ENCODE assay signal across 1 cellular context in the genomic region with DNA sequence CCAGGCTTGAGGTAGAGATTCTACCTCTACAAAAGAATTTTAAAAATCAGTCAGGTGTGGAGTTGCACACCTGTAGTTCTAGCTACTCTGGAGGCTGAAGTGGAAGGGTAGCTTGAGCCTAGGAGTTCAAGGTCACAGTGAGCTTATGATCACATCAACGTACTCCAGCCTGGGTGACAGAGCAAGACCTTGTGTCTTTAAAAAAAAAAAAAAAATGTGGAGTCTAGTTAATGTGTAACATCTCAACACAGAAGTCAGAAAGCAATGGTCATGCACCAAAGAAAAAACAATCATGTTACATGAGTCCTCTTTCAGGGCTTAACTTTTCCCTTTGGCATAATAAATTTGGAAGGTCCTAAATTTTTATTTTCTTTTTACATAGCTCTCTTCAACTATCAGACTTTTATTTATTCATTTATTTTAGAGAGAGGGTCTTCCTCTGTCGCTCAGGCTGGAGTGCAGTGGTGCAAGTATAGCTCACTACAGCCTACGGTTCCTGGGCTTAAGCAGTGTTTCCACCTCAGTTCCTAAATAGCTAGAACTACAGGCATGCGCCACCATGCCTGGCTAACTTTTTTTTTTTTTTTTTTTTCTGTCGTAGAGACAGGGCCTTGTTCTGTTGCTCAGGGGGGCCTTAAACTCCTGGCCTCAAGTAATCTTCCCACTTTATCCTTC.
TF ChIP-seq lines count a peak whose summit lies in the region.

No MANE protein-coding gene starts in this region.

TF ChIP-seq in HepG2, 621 proteins besides CTCF, POLR2A, EP300 and RAD21 (continues in another document):
- TF ChIP-seq SPEN (CRISPR knock-in tag; IDR thresholded peaks at IDR 0.05; ENCODE audit: low read depth) = peak; percentile 36; the same call in 1 of the 2 replicates
- TF ChIP-seq, protein P1, sequence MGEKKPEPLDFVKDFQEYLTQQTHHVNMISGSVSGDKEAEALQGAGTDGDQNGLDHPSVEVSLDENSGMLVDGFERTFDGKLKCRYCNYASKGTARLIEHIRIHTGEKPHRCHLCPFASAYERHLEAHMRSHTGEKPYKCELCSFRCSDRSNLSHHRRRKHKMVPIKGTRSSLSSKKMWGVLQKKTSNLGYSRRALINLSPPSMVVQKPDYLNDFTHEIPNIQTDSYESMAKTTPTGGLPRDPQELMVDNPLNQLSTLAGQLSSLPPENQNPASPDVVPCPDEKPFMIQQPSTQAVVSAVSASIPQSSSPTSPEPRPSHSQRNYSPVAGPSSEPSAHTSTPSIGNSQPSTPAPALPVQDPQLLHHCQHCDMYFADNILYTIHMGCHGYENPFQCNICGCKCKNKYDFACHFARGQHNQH (CRISPR knock-in tag; IDR thresholded peaks at IDR 0.05) = peak; percentile 21; the same call in 1 of the 2 replicates
- TF ChIP-seq GATAD2A (CRISPR knock-in tag; IDR thresholded peaks at IDR 0.05) = peak; percentile 33; the same call in 1 of the 2 replicates
- no peak for TF ChIP-seq GABPA (IDR thresholded peaks at IDR 0.05; ENCODE audit: low read depth, low read length)
- 0 out of 2 replicates have a peak, but pooled peaks have one; percentile 30 for TF ChIP-seq GABPA (CRISPR knock-in tag; IDR thresholded peaks at IDR 0.05; ENCODE audit: low read depth)
- 0 out of 2 replicates have a peak, but pooled peaks have one; percentile 7 for TF ChIP-seq ZNF792 (CRISPR knock-in tag; IDR thresholded peaks at IDR 0.05)
- no peak for TF ChIP-seq ZNF790 (CRISPR knock-in tag; IDR thresholded peaks at IDR 0.05; ENCODE audit: borderline replicate concordance)
- TF ChIP-seq, protein P2, sequence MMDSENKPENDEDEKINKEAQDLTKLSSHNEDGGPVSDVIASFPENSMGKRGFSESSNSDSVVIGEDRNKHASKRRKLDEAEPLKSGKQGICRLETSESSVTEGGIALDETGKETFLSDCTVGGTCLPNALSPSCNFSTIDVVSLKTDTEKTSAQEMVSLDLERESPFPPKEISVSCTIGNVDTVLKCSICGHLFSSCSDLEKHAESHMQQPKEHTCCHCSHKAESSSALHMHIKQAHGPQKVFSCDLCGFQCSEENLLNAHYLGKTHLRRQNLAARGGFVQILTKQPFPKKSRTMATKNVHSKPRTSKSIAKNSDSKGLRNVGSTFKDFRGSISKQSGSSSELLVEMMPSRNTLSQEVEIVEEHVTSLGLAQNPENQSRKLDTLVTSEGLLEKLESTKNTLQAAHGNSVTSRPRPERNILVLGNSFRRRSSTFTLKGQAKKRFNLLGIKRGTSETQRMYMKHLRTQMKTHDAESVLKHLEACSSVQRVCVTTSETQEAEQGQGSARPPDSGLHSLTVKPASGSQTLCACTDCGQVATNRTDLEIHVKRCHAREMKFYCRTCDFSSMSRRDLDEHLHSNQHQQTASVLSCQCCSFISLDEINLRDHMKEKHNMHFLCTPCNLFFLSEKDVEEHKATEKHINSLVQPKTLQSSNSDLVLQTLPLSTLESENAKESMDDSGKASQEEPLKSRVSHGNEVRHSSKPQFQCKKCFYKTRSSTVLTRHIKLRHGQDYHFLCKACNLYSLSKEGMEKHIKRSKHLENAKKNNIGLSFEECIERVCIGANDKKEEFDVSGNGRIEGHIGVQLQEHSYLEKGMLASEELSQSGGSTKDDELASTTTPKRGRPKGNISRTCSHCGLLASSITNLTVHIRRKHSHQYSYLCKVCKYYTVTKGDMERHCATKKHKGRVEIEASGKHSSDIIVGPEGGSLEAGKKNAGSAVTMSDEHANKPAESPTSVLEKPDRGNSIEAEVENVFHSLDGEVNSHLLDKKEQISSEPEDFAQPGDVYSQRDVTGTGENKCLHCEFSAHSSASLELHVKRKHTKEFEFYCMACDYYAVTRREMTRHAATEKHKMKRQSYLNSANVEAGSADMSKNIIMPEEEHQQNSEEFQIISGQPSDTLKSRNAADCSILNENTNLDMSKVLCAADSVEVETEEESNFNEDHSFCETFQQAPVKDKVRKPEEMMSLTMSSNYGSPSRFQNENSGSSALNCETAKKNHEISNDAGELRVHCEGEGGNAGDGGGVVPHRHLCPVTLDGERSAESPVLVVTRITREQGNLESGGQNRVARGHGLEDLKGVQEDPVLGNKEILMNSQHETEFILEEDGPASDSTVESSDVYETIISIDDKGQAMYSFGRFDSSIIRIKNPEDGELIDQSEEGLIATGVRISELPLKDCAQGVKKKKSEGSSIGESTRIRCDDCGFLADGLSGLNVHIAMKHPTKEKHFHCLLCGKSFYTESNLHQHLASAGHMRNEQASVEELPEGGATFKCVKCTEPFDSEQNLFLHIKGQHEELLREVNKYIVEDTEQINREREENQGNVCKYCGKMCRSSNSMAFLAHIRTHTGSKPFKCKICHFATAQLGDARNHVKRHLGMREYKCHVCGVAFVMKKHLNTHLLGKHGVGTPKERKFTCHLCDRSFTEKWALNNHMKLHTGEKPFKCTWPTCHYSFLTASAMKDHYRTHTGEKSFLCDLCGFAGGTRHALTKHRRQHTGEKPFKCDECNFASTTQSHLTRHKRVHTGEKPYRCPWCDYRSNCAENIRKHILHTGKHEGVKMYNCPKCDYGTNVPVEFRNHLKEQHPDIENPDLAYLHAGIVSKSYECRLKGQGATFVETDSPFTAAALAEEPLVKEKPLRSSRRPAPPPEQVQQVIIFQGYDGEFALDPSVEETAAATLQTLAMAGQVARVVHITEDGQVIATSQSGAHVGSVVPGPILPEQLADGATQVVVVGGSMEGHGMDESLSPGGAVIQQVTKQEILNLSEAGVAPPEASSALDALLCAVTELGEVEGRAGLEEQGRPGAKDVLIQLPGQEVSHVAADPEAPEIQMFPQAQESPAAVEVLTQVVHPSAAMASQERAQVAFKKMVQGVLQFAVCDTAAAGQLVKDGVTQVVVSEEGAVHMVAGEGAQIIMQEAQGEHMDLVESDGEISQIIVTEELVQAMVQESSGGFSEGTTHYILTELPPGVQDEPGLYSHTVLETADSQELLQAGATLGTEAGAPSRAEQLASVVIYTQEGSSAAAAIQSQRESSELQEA (CRISPR knock-in tag; IDR thresholded peaks at IDR 0.05; ENCODE audit: not compliant biosample characterization) = no peak
- 0 out of 2 replicates have a peak, but pooled peaks have one; percentile 34 for TF ChIP-seq PPARG (CRISPR knock-in tag; conservative IDR thresholded peaks at IDR 0.05)
- TF ChIP-seq ZNF335 (CRISPR knock-in tag; IDR thresholded peaks at IDR 0.05) = 0 out of 2 replicates have a peak, but pooled peaks have one; percentile 24
- peak; percentile 23; the same call in 1 of the 2 replicates for TF ChIP-seq FOXK1 (CRISPR knock-in tag; IDR thresholded peaks at IDR 0.05; ENCODE audit: borderline replicate concordance, low read depth)
- no peak for TF ChIP-seq YEATS2 (CRISPR knock-in tag; IDR thresholded peaks at IDR 0.05; ENCODE audit: borderline replicate concordance)
- TF ChIP-seq SOX6 (IDR thresholded peaks at IDR 0.05) = no peak
- peak; percentile 68; the same call in 1 of the 2 replicates for TF ChIP-seq SOX6 (CRISPR knock-in tag; IDR thresholded peaks at IDR 0.05)
- TF ChIP-seq RARA (CRISPR knock-in tag; IDR thresholded peaks at IDR 0.05) = peak; percentile 82
- TF ChIP-seq ASH2L (IDR thresholded peaks at IDR 0.05; ENCODE audit: insufficient read length, low read depth, low read length) = peak; percentile 84
- TF ChIP-seq RXRB (CRISPR knock-in tag; IDR thresholded peaks at IDR 0.05; ENCODE audit: borderline replicate concordance) = peak; percentile 68
- TF ChIP-seq FOXC1 (CRISPR knock-in tag; IDR thresholded peaks at IDR 0.05; ENCODE audit: borderline replicate concordance) = no peak
- TF ChIP-seq STAG1 (CRISPR knock-in tag; IDR thresholded peaks at IDR 0.05) = peak; percentile 4; the same call in 1 of the 2 replicates
- TF ChIP-seq ZNF230 (CRISPR knock-in tag; IDR thresholded peaks at IDR 0.05) = no peak
- TF ChIP-seq, protein P3, sequence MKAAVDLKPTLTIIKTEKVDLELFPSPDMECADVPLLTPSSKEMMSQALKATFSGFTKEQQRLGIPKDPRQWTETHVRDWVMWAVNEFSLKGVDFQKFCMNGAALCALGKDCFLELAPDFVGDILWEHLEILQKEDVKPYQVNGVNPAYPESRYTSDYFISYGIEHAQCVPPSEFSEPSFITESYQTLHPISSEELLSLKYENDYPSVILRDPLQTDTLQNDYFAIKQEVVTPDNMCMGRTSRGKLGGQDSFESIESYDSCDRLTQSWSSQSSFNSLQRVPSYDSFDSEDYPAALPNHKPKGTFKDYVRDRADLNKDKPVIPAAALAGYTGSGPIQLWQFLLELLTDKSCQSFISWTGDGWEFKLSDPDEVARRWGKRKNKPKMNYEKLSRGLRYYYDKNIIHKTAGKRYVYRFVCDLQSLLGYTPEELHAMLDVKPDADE (CRISPR knock-in tag; IDR thresholded peaks at IDR 0.05) = no peak
- TF ChIP-seq KAT7 (CRISPR knock-in tag; IDR thresholded peaks at IDR 0.05; ENCODE audit: borderline replicate concordance) = 0 out of 2 replicates have a peak, but pooled peaks have one; percentile 56
- TF ChIP-seq, protein P4, sequence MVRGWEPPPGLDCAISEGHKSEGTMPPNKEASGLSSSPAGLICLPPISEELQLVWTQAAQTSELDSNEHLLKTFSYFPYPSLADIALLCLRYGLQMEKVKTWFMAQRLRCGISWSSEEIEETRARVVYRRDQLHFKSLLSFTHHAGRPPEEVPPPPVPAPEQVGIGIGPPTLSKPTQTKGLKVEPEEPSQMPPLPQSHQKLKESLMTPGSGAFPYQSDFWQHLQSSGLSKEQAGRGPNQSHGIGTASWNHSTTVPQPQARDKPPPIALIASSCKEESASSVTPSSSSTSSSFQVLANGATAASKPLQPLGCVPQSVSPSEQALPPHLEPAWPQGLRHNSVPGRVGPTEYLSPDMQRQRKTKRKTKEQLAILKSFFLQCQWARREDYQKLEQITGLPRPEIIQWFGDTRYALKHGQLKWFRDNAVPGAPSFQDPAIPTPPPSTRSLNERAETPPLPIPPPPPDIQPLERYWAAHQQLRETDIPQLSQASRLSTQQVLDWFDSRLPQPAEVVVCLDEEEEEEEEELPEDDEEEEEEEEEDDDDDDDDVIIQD (CRISPR knock-in tag; IDR thresholded peaks at IDR 0.05; ENCODE audit: low read depth) = peak; percentile 39; the same call in 1 of the 2 replicates
- TF ChIP-seq, protein P5, sequence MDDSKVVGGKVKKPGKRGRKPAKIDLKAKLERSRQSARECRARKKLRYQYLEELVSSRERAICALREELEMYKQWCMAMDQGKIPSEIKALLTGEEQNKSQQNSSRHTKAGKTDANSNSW (CRISPR knock-in tag; IDR thresholded peaks at IDR 0.05; ENCODE audit: borderline replicate concordance) = no peak
- TF ChIP-seq, protein P6, sequence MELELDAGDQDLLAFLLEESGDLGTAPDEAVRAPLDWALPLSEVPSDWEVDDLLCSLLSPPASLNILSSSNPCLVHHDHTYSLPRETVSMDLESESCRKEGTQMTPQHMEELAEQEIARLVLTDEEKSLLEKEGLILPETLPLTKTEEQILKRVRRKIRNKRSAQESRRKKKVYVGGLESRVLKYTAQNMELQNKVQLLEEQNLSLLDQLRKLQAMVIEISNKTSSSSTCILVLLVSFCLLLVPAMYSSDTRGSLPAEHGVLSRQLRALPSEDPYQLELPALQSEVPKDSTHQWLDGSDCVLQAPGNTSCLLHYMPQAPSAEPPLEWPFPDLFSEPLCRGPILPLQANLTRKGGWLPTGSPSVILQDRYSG (CRISPR knock-in tag; IDR thresholded peaks at IDR 0.05) = no peak
- TF ChIP-seq DMAP1 (CRISPR knock-in tag; IDR thresholded peaks at IDR 0.05) = 0 out of 2 replicates have a peak, but pooled peaks have one; percentile 15
- peak; percentile 72 for TF ChIP-seq POLR2AphosphoS5 (IDR thresholded peaks at IDR 0.05; ENCODE audit: low read depth, low read length)
- TF ChIP-seq ELF1 (CRISPR knock-in tag; IDR thresholded peaks at IDR 0.05) = no peak
- peak; percentile 55; the same call in 1 of the 2 replicates for TF ChIP-seq MIXL1 (CRISPR knock-in tag; IDR thresholded peaks at IDR 0.05)
- TF ChIP-seq TEAD3 (CRISPR knock-in tag; optimal IDR thresholded peaks at IDR 0.05; ENCODE audit: borderline replicate concordance) = peak; percentile 28
- TF ChIP-seq, protein P7, sequence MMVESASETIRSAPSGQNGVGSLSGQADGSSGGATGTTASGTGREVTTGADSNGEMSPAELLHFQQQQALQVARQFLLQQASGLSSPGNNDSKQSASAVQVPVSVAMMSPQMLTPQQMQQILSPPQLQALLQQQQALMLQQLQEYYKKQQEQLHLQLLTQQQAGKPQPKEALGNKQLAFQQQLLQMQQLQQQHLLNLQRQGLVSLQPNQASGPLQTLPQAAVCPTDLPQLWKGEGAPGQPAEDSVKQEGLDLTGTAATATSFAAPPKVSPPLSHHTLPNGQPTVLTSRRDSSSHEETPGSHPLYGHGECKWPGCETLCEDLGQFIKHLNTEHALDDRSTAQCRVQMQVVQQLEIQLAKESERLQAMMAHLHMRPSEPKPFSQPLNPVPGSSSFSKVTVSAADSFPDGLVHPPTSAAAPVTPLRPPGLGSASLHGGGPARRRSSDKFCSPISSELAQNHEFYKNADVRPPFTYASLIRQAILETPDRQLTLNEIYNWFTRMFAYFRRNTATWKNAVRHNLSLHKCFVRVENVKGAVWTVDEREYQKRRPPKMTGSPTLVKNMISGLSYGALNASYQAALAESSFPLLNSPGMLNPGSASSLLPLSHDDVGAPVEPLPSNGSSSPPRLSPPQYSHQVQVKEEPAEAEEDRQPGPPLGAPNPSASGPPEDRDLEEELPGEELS (CRISPR knock-in tag; IDR thresholded peaks at IDR 0.05) = peak; percentile 43
- no peak for TF ChIP-seq SOX13 (IDR thresholded peaks at IDR 0.05)
- TF ChIP-seq SOX13 (CRISPR knock-in tag; conservative IDR thresholded peaks at IDR 0.05 in 1 of 2, IDR thresholded peaks at IDR 0.05 in 1 of 2) = peak in 1 of 2 experiments; percentile 50; a peak in 1 of 4 replicates
- 0 out of 2 replicates have a peak, but pooled peaks have one; percentile 23 for TF ChIP-seq CREM (IDR thresholded peaks at IDR 0.05)
- TF ChIP-seq CREM (CRISPR knock-in tag; IDR thresholded peaks at IDR 0.05) = no peak
- TF ChIP-seq, protein P8, sequence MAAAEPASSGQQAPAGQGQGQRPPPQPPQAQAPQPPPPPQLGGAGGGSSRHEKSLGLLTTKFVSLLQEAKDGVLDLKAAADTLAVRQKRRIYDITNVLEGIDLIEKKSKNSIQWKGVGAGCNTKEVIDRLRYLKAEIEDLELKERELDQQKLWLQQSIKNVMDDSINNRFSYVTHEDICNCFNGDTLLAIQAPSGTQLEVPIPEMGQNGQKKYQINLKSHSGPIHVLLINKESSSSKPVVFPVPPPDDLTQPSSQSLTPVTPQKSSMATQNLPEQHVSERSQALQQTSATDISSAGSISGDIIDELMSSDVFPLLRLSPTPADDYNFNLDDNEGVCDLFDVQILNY (CRISPR knock-in tag; conservative IDR thresholded peaks at IDR 0.05) = no peak
- 0 out of 2 replicates have a peak, but pooled peaks have one; percentile 5 for TF ChIP-seq POGZ (CRISPR knock-in tag; IDR thresholded peaks at IDR 0.05)
- TF ChIP-seq ZNF629 (CRISPR knock-in tag; conservative IDR thresholded peaks at IDR 0.05) = 0 out of 2 replicates have a peak, but pooled peaks have one; percentile 21
- peak; percentile 49; the same call in 1 of the 2 replicates for TF ChIP-seq HNF4A (CRISPR knock-in tag; IDR thresholded peaks at IDR 0.05)
